Comparison of ENCODE assay signal across 8 cellular contexts in genomic region chr17:18568145-18568995, GRCh38.
A peak's percentile ranks its signal among the peaks of the same experiment; 100 is the strongest.
DNase-seq lines count a peak whose midpoint lies in the region; ATAC-seq and TF ChIP-seq lines count a peak whose summit lies in the region.
"Not testable (repeated sequence)": the region's sequence is repeated elsewhere in the genome, so short reads cannot be mapped to it uniquely, and the experiment has no call there.

No MANE protein-coding gene starts in this region.

- WGBS in HUES64 = 58% methylated on average over 13 of the region's 17 CpGs
- WGBS in mesendoderm (ENCODE audit: extremely low coverage, insufficient coverage, low lambda C conversion rate) = no CpG with 5 or more reads among the region's 17 CpGs
- WGBS in psoas muscle, 3 donors = 30 to 37% (median 32%) methylated on average over 11 to 15 of the region's 17 CpGs
- 59 to 65% methylated on average over 12 to 15 of the region's 17 CpGs for WGBS in aorta, 2 donors

- not testable (repeated sequence) for H4K5ac ChIP-seq in mesendoderm (ENCODE audit: low read length)

- not testable (repeated sequence) for H2BK120ac ChIP-seq in mesendoderm (ENCODE audit: low read depth, low read length)

- H3K18ac ChIP-seq in mesendoderm (ENCODE audit: low read length) = not testable (repeated sequence)

- H3K23ac ChIP-seq in mesendoderm (ENCODE audit: low read length) = not testable (repeated sequence)

- DNase-seq in GM10248 (ENCODE audit: extremely low spot score) (peak; percentile 0), astrocyte of the hippocampus (ENCODE audit: low read depth, low spot score) (peak; percentile 1), mesendoderm (peak; percentile 12), psoas muscle (peak in 1 of 2 donors; percentile 30)
- DNase-seq in left ventricle myocardium superior, aorta: not testable (repeated sequence)

- H2BK15ac ChIP-seq in mesendoderm (replicated peaks; ENCODE audit: low read depth) = not testable (repeated sequence)

- POLR2A ChIA-PET in GM10248 (lab: Yijun Ruan, JAX) = not testable (repeated sequence)

- TF ChIP-seq CTCF in GM10248 (IDR thresholded peaks at IDR 0.05; ENCODE audit: control extremely low read depth, extremely low read depth, low read depth, missing control alignments); psoas muscle (IDR thresholded peaks at IDR 0.05): not testable (repeated sequence)

- H3K27ac ChIP-seq in HUES64 (ENCODE audit: low read depth, low read length) = peak overlapping the region; percentile 86; the same call in 1 of the 2 replicates
- H3K27ac ChIP-seq in mesendoderm (ENCODE audit: low read depth, low read length); aorta (ENCODE audit: low read depth in 1 of 2, low read length in 2 of 2): not testable (repeated sequence)
- peak overlapping the region; percentile 63 for H3K27ac ChIP-seq in psoas muscle

- H3K4me1 ChIP-seq in HUES64 (ENCODE audit: insufficient read depth, low read length) = peaks cover 22% of the 10 kb centered on the region
- H3K4me1 ChIP-seq in mesendoderm (ENCODE audit: control insufficient read depth, low read depth, low read length); psoas muscle; aorta (ENCODE audit: control insufficient read depth in 1 of 2, insufficient read depth in 2 of 2, low read length in 2 of 2): not testable (repeated sequence)

- ATAC-seq in esophagus mucosa (peak; percentile 11), left ventricle myocardium superior (peak; percentile 77), psoas muscle (peak; percentile 52 to 89 (median 82)), aorta (ENCODE audit: low FRiP score) (peak; percentile 38)

- H3K27me3 ChIP-seq in HUES64 (ENCODE audit: insufficient read depth, low read length); mesendoderm (ENCODE audit: insufficient read depth, low read length, poor library complexity); psoas muscle (ENCODE audit: insufficient read depth in 3 of 3, low read length in 2 of 3); aorta (ENCODE audit: control insufficient read depth in 1 of 2, insufficient read depth in 2 of 2, low read length in 1 of 2): not testable (repeated sequence)

- H3K56ac ChIP-seq in mesendoderm (ENCODE audit: low read length) = peak overlapping the region; percentile 49

- intact Hi-C loops in left ventricle myocardium superior (cut with micrococcal nuclease); psoas muscle (cut with DNase I); aorta (cut with DNase I): not testable (repeated sequence)

- not testable (repeated sequence) for H3K9me3 ChIP-seq in HUES64 (ENCODE audit: insufficient read depth, low read depth, low read length); psoas muscle; aorta (ENCODE audit: control insufficient read depth, low read length)

- not testable (repeated sequence) for H3K4me2 ChIP-seq in mesendoderm (ENCODE audit: low read length)

- H3K79me2 ChIP-seq in mesendoderm (ENCODE audit: control insufficient read depth, insufficient read depth, low read length) = not testable (repeated sequence)

- CTCF ChIA-PET in GM10248 (lab: Yijun Ruan, JAX) = not testable (repeated sequence)

- H3K79me1 ChIP-seq in mesendoderm (ENCODE audit: low read length) = not testable (repeated sequence)

- not testable (repeated sequence) for H3K9ac ChIP-seq in HUES64 (ENCODE audit: low read depth, low read length); mesendoderm (ENCODE audit: low read length)

- H2AK5ac ChIP-seq in mesendoderm (ENCODE audit: low read length) = not testable (repeated sequence)

- not testable (repeated sequence) for H4K8ac ChIP-seq in mesendoderm (ENCODE audit: low read depth, low read length)

- not testable (repeated sequence) for H3K4ac ChIP-seq in mesendoderm (ENCODE audit: low read depth, low read length)

- H3K4me3 ChIP-seq in HUES64 (ENCODE audit: low read length); mesendoderm (ENCODE audit: low read length); aorta (ENCODE audit: low read length in 2 of 2): not testable (repeated sequence)
- peak overlapping the region; percentile 54 for H3K4me3 ChIP-seq in psoas muscle

- not testable (repeated sequence) for H3K36me3 ChIP-seq in HUES64 (ENCODE audit: insufficient read depth, low read length); mesendoderm (ENCODE audit: control insufficient read depth, insufficient read depth, low read length); psoas muscle (ENCODE audit: insufficient read depth in 1 of 2, low read depth in 1 of 2); aorta (ENCODE audit: control insufficient read depth in 1 of 2, insufficient read depth in 2 of 2, low read length in 1 of 2)

- H2BK5ac ChIP-seq in mesendoderm (ENCODE audit: low read length) = not testable (repeated sequence)

Comparison
In these comparisons a context has a peak if more than half of its experiments do, and no peak if none do; other contexts are left out.
1. ATAC-seq: peak in every context shown above with its lines; median percentile 82 in psoas muscle; 77 in left ventricle myocardium superior; 38 in aorta; 11 in esophagus mucosa.